In the genomic region with DNA sequence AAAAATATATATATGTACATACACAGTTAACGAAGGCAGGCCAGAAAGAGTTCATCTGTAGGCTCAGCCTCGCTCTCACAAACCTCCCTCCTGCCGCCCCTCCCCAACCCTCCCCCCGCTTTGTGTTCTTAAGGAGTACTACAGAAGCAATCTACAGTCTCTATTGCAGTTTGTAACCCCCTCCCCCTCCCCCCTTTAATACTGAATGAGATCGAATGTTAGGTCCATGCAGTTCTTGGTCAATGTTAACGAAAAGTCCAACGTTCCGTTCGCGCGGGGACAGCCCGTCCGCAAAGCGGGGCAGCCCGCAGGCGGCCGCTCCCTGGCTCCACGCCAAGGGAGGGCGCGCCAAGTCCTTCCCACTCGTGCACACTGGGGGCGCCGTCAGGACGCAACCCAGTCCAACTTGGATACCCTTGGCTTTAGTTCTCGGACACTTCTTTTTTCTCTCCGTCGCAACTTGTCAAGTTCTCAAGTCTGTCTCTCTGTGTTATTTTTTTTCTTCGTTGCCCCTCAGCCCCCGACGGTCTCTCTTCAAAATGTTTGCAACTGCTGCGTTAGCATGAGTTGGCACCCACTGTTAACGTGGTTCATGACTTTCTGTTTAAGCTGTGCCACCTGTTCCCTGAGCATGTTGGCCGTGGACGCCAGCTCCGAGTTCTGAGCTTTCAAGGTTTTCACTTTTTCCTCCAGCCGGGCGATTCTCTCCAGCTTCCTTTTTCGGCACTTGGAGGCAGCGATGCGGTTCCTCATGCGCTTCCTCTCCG, we compare ENCODE assay signal across 8 cellular contexts.
DNase-seq lines count a peak whose midpoint lies in the region; ATAC-seq and TF ChIP-seq lines count a peak whose summit lies in the region.

No MANE protein-coding gene starts in this region.

- in situ Hi-C loops in astrocyte of the cerebellum (cut with HindIII; ENCODE audit: low sequenced_read_pairs) = loop anchor here (10.0 kb wide), 1 partner anchor 373 kb away; no protein-coding TSS in a partner anchor

- peak; percentile 53 for DNase-seq in DMS 273 treated with DMSO at 0.1 percent for 48 hours (lab: John Stamatoyannopoulos, UW)
- DNase-seq in LoVo (ENCODE audit: low spot score) = peak; percentile 61
- peak; percentile 46 to 70 (median 63) for DNase-seq in T-helper 1 cell
- DNase-seq in astrocyte of the cerebellum (ENCODE audit: low read depth) = no peak
- DNase-seq in hippocampal formation (lab: John Stamatoyannopoulos, UW) = peak; percentile 27 to 48
- DNase-seq in retinal pigment epithelial cell (ENCODE audit: low read depth) = no peak

- ATAC-seq in GM21528 (IDR thresholded peaks at IDR 0.05; ENCODE audit: low FRiP score, unreplicated experiment) (no peak), HG02759 (IDR thresholded peaks at IDR 0.05; ENCODE audit: unreplicated experiment) (no peak)

- H3K4me3 ChIP-seq in astrocyte of the cerebellum (ENCODE audit: low read depth, low read length) = peak overlapping the region; percentile 92
- peak overlapping the region; percentile 91 for H3K4me3 ChIP-seq in retinal pigment epithelial cell (ENCODE audit: low read length)

- TF ChIP-seq CTCF in astrocyte of the cerebellum (IDR thresholded peaks at IDR 0.05; ENCODE audit: low read depth, low read length, missing control alignments) = peak; percentile 41
- peak; percentile 39 for TF ChIP-seq CTCF in retinal pigment epithelial cell (conservative IDR thresholded peaks at IDR 0.05; ENCODE audit: low read depth, low read length)

Comparison
In these comparisons a context has a peak if more than half of its experiments do, and no peak if none do; other contexts are left out.
1. DNase-seq: peak in DMS 273 treated with DMSO at 0.1 percent for 48 hours (single experiment), LoVo (single experiment), T-helper 1 cell (5 of 5) and hippocampal formation (2 of 2); none in astrocyte of the cerebellum (single experiment) and retinal pigment epithelial cell (single experiment).